Comparison of ENCODE assay signal across 8 cellular contexts in the genomic region with DNA sequence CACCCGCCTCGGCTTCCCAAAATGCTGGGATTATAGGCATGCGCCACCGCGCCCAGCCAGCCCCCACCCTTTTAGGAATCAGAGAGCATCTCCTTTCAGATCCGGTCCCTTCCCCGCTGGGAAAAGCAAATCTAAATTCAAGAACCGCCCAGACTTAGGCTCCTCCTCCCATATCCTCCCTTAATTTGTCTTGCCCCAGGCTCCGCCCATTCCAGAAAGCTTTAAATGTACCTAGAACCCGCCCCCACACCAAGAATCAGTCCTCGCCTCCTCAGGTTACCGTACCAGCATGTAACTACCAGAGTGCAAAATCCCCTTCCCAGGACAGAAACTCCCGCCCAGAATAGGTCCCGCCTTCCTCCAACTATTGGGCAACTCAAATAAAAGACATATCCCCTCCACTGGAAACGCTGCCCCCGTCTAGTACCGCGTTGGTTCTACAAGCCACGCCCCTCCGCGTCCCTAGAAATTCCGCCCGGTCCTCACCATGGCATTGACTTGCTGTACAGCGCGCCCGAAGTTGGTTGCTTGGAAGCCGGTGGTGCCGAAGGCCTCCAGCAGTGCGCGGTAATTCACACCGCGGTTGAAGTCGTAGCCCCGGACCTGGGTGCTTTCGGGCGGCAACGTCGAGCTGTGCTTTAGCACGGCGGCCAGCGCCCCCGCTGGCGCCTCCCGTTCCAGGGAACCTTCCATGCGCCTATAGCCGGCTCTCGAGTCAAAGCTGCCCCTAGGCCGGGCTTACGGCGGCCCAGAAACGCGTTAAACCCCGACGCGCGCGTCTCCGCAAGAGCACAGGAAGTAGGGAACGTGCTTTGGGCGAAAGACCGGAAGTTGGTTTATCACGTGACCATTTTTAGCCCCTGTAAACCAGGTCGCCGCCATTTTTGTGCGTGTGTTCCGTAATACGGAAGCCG. TPM values are rescaled to one million over a fixed set of nuclear protein-coding genes. Genes with fewer than 3 reads are reported as not detected.
A peak's percentile ranks its signal among the peaks of the same experiment; 100 is the strongest.
DNase-seq lines count a peak whose midpoint lies in the region; ATAC-seq and TF ChIP-seq lines count a peak whose summit lies in the region.

A gene (minus strand): TSS at position 807 of the 914 bp plus-strand sequence. CDS start 114 bp downstream, at position 693.

- H4K20me1 ChIP-seq in OCI-LY1 (ENCODE audit: insufficient read depth, low read length): no peaks in the 10 kb centered on the region

- no peaks in the 10 kb centered on the region for H3K4me1 ChIP-seq in HUES64 (ENCODE audit: insufficient read depth, low read length)
- no peaks in the 10 kb centered on the region for H3K4me1 ChIP-seq in OCI-LY1 (ENCODE audit: insufficient read depth, low read length, severe bottlenecking)

- H3K27me3 ChIP-seq in HUES64 (ENCODE audit: insufficient read depth, low read length) (no peaks in the 10 kb centered on the region), OCI-LY1 (ENCODE audit: insufficient read depth, low read length) (no peaks in the 10 kb centered on the region)

- 0 out of 2 replicates have a peak, but pooled peaks cover 4% of the 10 kb centered on the region for H3K79me2 ChIP-seq in OCI-LY1 (ENCODE audit: insufficient read depth, low read length)

- ATAC-seq in GM21423 (IDR thresholded peaks at IDR 0.05; ENCODE audit: unreplicated experiment): peak; percentile 61

- H3K9me3 Mint-ChIP-seq in endothelial cell (ENCODE audit: unreplicated experiment) (no peaks in the 10 kb centered on the region), mesothelial cell of epicardium (no peaks in the 10 kb centered on the region)

- H3K36me3 ChIP-seq in HUES64 (ENCODE audit: insufficient read depth, low read length) (peaks cover 37% of the 10 kb centered on the region), OCI-LY1 (ENCODE audit: insufficient read depth, low read length) (peaks cover 34% of the 10 kb centered on the region)

- in situ Hi-C loops in Caki2 (cut with HindIII; ENCODE audit: low pct_unique_long_range_greater_than_20kb, low sequenced_read_pairs): no loop called here

- H3K4me1 Mint-ChIP-seq in endothelial cell (ENCODE audit: unreplicated experiment) (peaks cover 6% of the 10 kb centered on the region), mesothelial cell of epicardium (peaks cover 6% of the 10 kb centered on the region)

- H3K9ac ChIP-seq in HUES64 (ENCODE audit: low read depth, low read length) (peak within 1 kb of the TSS; percentile 99), OCI-LY1 (ENCODE audit: low read length) (peak within 1 kb of the TSS; percentile 96)

- H3K36me3 Mint-ChIP-seq in endothelial cell (ENCODE audit: low read depth, unreplicated experiment): peaks cover 20% of the 10 kb centered on the region
- peaks cover 19% of the 10 kb centered on the region for H3K36me3 Mint-ChIP-seq in mesothelial cell of epicardium

- H3K27ac ChIP-seq in HUES64 (ENCODE audit: low read depth, low read length) (peak within 1 kb of the TSS; percentile 99), OCI-LY1 (ENCODE audit: low read depth, low read length, poor library complexity, severe bottlenecking) (peak within 1 kb of the TSS; percentile 95)

- H3K4me3 ChIP-seq in HUES64 (ENCODE audit: low read length) (peak within 1 kb of the TSS; percentile 91), OCI-LY1 (ENCODE audit: low read depth, low read length, poor library complexity, severe bottlenecking) (peak within 1 kb of the TSS; percentile 79)

- H3F3A ChIP-seq in OCI-LY1 (ENCODE audit: insufficient read depth, low read length): no peaks in the 10 kb centered on the region

- H3K27me3 Mint-ChIP-seq in endothelial cell (ENCODE audit: unreplicated experiment): peaks cover 25% of the 10 kb centered on the region
- no peaks in the 10 kb centered on the region for H3K27me3 Mint-ChIP-seq in mesothelial cell of epicardium (ENCODE audit: low read depth)

- H3K9me2 ChIP-seq in OCI-LY1 (ENCODE audit: low read depth, low read length): no peaks in the 10 kb centered on the region

- DNase-seq in Caki2 (ENCODE audit: low read depth) (peak; percentile 99), endothelial cell (ENCODE audit: low spot score) (peak; percentile 85), mesothelial cell of epicardium (ENCODE audit: low spot score in 2 of 2, unreplicated experiment in 2 of 2) (peak; percentile 79 to 85)
- DNase-seq in activated CD8-positive, alpha-beta memory T cell treated with anti-CD3 and anti-CD28 coated beads, Interleukin-2, amount 50 U/mL, for 4 hours: peak; percentile 83
- peak; percentile 83 to 86 for DNase-seq in stimulated activated CD8-positive, alpha-beta memory T cell treated with anti-CD3 and anti-CD28 coated beads, Interleukin-15, amount 100 ng/mL, for 48 hours (ENCODE audit: low read depth in 2 of 2)

- under 1% methylated on average over 68 of the region's 68 CpGs for WGBS in HUES64

- peak within 1 kb of the TSS; percentile 74 for H3K4me2 ChIP-seq in OCI-LY1 (ENCODE audit: low read length)

- TF ChIP-seq CTCF in OCI-LY1 (IDR thresholded peaks at IDR 0.05; ENCODE audit: low read length) (no peak), endothelial cell (IDR thresholded peaks at IDR 0.05; ENCODE audit: unreplicated experiment) (no peak), mesothelial cell of epicardium (IDR thresholded peaks at IDR 0.05; ENCODE audit: unreplicated experiment) (no peak)

- peak within 1 kb of the TSS; percentile 95 for H3K4me3 Mint-ChIP-seq in endothelial cell (ENCODE audit: unreplicated experiment)
- peak within 1 kb of the TSS; percentile 87 for H3K4me3 Mint-ChIP-seq in mesothelial cell of epicardium

- no peak within 1 kb of the TSS; the same call in 1 of the 2 replicates for H2AFZ ChIP-seq in OCI-LY1 (ENCODE audit: low read length)

- no peaks in the 10 kb centered on the region for H3K9me3 ChIP-seq in HUES64 (ENCODE audit: insufficient read depth, low read depth, low read length)
- H3K9me3 ChIP-seq in OCI-LY1 (ENCODE audit: low read length): no peaks in the 10 kb centered on the region

- H3K27ac Mint-ChIP-seq in endothelial cell (ENCODE audit: unreplicated experiment) (peak within 1 kb of the TSS; percentile 96), mesothelial cell of epicardium (peak within 1 kb of the TSS; percentile 99)

RNA-seq across cellular contexts. Expression of the gene that starts here (rescaled TPM):
- 93.6 and 111 TPM in 2 replicates for total RNA-seq in Caki2 (2014; rRNA removed; shearing (Covaris generic); ENCODE audit: low replicate concordance)
- 57.4 TPM for polyA plus RNA-seq in HUES64 (2013, experiment 1 of 2)
- polyA plus RNA-seq in HUES64 (2013, experiment 2 of 2): 65.9 TPM
- total RNA-seq in endothelial cell (ENCODE audit: unreplicated experiment) (55.3 TPM), mesothelial cell of epicardium (91.3 to 101 TPM (median 97.0 TPM) in 3 replicates)

Comparison
In these comparisons a context has a peak if more than half of its experiments do, and no peak if none do; other contexts are left out.
1. Peak in every context shown above with its lines: DNase-seq, ATAC-seq, H3K4me3 ChIP-seq and H3K27ac ChIP-seq.